ENCODE assay signal across 5 cellular contexts in the genomic region with DNA sequence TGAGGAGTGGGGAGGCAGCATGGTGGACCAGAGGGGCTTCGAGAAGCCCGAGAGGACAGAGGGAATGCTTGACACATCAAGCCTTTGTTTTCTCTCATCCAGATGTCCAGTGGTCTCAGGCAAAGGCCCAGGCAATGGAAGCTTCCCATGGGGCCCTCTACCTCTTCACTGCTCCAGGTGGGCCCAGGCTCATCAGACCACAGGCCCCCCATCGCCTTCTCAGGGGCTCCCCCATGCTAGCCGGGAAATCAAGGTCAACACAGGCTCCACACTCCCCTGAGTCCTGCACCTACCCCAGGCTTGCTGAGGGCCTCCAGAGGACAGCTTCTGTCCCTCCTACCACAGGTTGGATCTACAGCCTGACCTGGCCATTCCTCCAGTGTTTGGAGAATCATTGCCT.
"Had no signal": no experiment of that assay in that cellular context is flagged by ENCODE, and none has a peak within 500 bp of the region (broad histone marks: within the 10 kb centered on the region; RNA-seq: fewer than 3 reads in every experiment).

No MANE protein-coding gene starts in this region.

- H3K27ac ChIP-seq: HL-60 had no signal

- DNase-seq: H7, HFFc6 had no signal

- H3K36me3 ChIP-seq: HAP-1 had no signal

- H3K4me3 ChIP-seq: GM23338, HAP-1 had no signal

- H3K9me3 ChIP-seq: HAP-1 had no signal

- H3K4me1 ChIP-seq: HAP-1 had no signal

- H2AFZ ChIP-seq: GM23338 had no signal

- H3K4me2 ChIP-seq: GM23338 had no signal
